Comparison of ENCODE assay signal across 8 cellular contexts in genomic region chr2:148989882-148990493, GRCh38. TPM values are rescaled to one million over a fixed set of nuclear protein-coding genes. Genes with fewer than 3 reads are reported as not detected.
DNase-seq lines count a peak whose midpoint lies in the region; ATAC-seq and TF ChIP-seq lines count a peak whose summit lies in the region.

No MANE protein-coding gene starts in this region.

- CTCF ChIA-PET in Calu3 (lab: Charles Lee) = interaction anchor here (0.7 to 1.1 kb wide), 2 partner anchors 66 to 481 kb away, joined by 3 to 7 read pairs; no protein-coding TSS in a partner anchor
- CTCF ChIA-PET in WTC11 (lab: Charles Lee) = interaction anchor here (0.7 to 1.5 kb wide), 11 partner anchors 27 to 540 kb away, joined by 3 to 6 read pairs (median 5); partner anchors contain the start of gene EPC2

- TF ChIP-seq CTCF in Calu3 (IDR thresholded peaks at IDR 0.05; ENCODE audit: unreplicated experiment) (peak; percentile 52), WTC11 (IDR thresholded peaks at IDR 0.05) (no peak), endodermal cell (conservative IDR thresholded peaks at IDR 0.05) (peak; percentile 82), mesothelial cell of epicardium (IDR thresholded peaks at IDR 0.05; ENCODE audit: unreplicated experiment) (peak; percentile 62), suprapubic skin (IDR thresholded peaks at IDR 0.05) (peak; percentile 58 to 67)

- no peaks in the 10 kb centered on the region for H3K9me3 Mint-ChIP-seq in Calu3 (ENCODE audit: low read depth, unreplicated experiment)
- no peaks in the 10 kb centered on the region for H3K9me3 Mint-ChIP-seq in WTC11
- H3K9me3 Mint-ChIP-seq in endodermal cell = no peaks in the 10 kb centered on the region
- no peaks in the 10 kb centered on the region for H3K9me3 Mint-ChIP-seq in mesothelial cell of epicardium

- H3K27ac ChIP-seq in endodermal cell (ENCODE audit: low read depth, low read length) (no peak overlapping the region), suprapubic skin (no peak overlapping the region)

- no peak overlapping the region for H3K4me3 Mint-ChIP-seq in Calu3 (ENCODE audit: low read depth, unreplicated experiment)
- no peak overlapping the region for H3K4me3 Mint-ChIP-seq in WTC11
- no peak overlapping the region for H3K4me3 Mint-ChIP-seq in endodermal cell
- H3K4me3 Mint-ChIP-seq in mesothelial cell of epicardium = no peak overlapping the region

- H3K27ac Mint-ChIP-seq in Calu3 (ENCODE audit: unreplicated experiment) = no peak overlapping the region
- no peak overlapping the region; the same call in 1 of the 2 replicates for H3K27ac Mint-ChIP-seq in WTC11
- no peak overlapping the region for H3K27ac Mint-ChIP-seq in endodermal cell
- H3K27ac Mint-ChIP-seq in mesothelial cell of epicardium = no peak overlapping the region

- no TSS peak for BruUV-seq in Calu3 (replicated peaks; lab: Mats Ljungman, UMichigan)

- peak; percentile 88 for ATAC-seq in GM19328 (IDR thresholded peaks at IDR 0.05; ENCODE audit: unreplicated experiment)
- peak; percentile 92 for ATAC-seq in HG03354 (IDR thresholded peaks at IDR 0.05; ENCODE audit: poor library complexity, severe bottlenecking, unreplicated experiment)
- peak; percentile 93 for ATAC-seq in WTC11

- H3K36me3 Mint-ChIP-seq in Calu3 (ENCODE audit: insufficient read depth, unreplicated experiment) = no peaks in the 10 kb centered on the region
- H3K36me3 Mint-ChIP-seq in WTC11 = peaks cover 54% of the 10 kb centered on the region
- peaks cover 22% of the 10 kb centered on the region for H3K36me3 Mint-ChIP-seq in endodermal cell (ENCODE audit: low read depth)
- no peaks in the 10 kb centered on the region for H3K36me3 Mint-ChIP-seq in mesothelial cell of epicardium

- WGBS in endodermal cell (ENCODE audit: insufficient coverage in 1 of 2, insufficient read length in 1 of 2), 2 experiments = 81 to 82% methylated on average over 5 to 6 of the region's 6 CpGs
- WGBS in suprapubic skin = 35% methylated on average over 6 of the region's 6 CpGs

- no peak overlapping the region for H3K9ac ChIP-seq in endodermal cell (ENCODE audit: extremely low read depth, low read length, poor library complexity, severe bottlenecking)

- H3K4me1 ChIP-seq in endodermal cell (ENCODE audit: control insufficient read depth, insufficient read depth, low read length) (no peaks in the 10 kb centered on the region), suprapubic skin (no peaks in the 10 kb centered on the region)

- H3K27me3 Mint-ChIP-seq in Calu3 (ENCODE audit: unreplicated experiment) (peaks cover 26% of the 10 kb centered on the region), WTC11 (ENCODE audit: low read depth) (no peaks in the 10 kb centered on the region), endodermal cell (ENCODE audit: insufficient read depth) (no peaks in the 10 kb centered on the region), mesothelial cell of epicardium (ENCODE audit: low read depth) (peaks cover 1% of the 10 kb centered on the region)

- TF ChIP-seq EP300 in suprapubic skin (IDR thresholded peaks at IDR 0.05) = no peak

- H3K4me1 Mint-ChIP-seq in Calu3 (ENCODE audit: low read depth, unreplicated experiment) (peaks cover 5% of the 10 kb centered on the region), WTC11 (peaks cover 5% of the 10 kb centered on the region; the same call in 1 of the 2 replicates), endodermal cell (no peaks in the 10 kb centered on the region), mesothelial cell of epicardium (no peaks in the 10 kb centered on the region)

- H3K4me3 ChIP-seq in endodermal cell (ENCODE audit: low read length) = no peak overlapping the region
- H3K4me3 ChIP-seq in suprapubic skin = no peak overlapping the region

- POLR2A ChIA-PET in WTC11 (lab: Charles Lee) = interaction anchor here (0.6 kb wide), 1 partner anchor 146 kb away, joined by 10 read pairs; no protein-coding TSS in a partner anchor

- peaks cover 13% of the 10 kb centered on the region for H3K36me3 ChIP-seq in endodermal cell (ENCODE audit: control insufficient read depth, insufficient read depth, low read length)
- H3K36me3 ChIP-seq in suprapubic skin = no peaks in the 10 kb centered on the region

- H3K27me3 ChIP-seq in endodermal cell (ENCODE audit: control insufficient read depth, insufficient read depth, low read length, poor library complexity, severe bottlenecking) (no peaks in the 10 kb centered on the region), suprapubic skin (no peaks in the 10 kb centered on the region)

- intact Hi-C loops in Calu3 (cut with micrococcal nuclease; ENCODE audit: unreplicated experiment) = loop anchor here (1.0 to 10.0 kb wide), 3 partner anchors 345 to 1049 kb away; partner anchors contain the start of gene EPC2

- peak; percentile 65 for DNase-seq in Calu3
- DNase-seq in NCI-H345 (lab: John Stamatoyannopoulos, UW) = peak; percentile 63
- peak; percentile 41 for DNase-seq in WTC11 (ENCODE audit: low spot score)
- DNase-seq in endodermal cell = peak; percentile 72
- peak in 1 of 2 experiments; percentile 58 for DNase-seq in mesothelial cell of epicardium (ENCODE audit: low spot score in 2 of 2, unreplicated experiment in 2 of 2)
- DNase-seq in suprapubic skin (ENCODE audit: low spot score in 2 of 2) = no peak

- TF ChIP-seq POLR2A in suprapubic skin (IDR thresholded peaks at IDR 0.05) = no peak

- no peaks in the 10 kb centered on the region for H3K9me3 ChIP-seq in endodermal cell (ENCODE audit: control insufficient read depth, low read length)
- H3K9me3 ChIP-seq in suprapubic skin = no peaks in the 10 kb centered on the region

TF ChIP-seq in WTC11, 78 proteins besides CTCF, POLR2A, EP300 and RAD21 (continues in another document):
- TF ChIP-seq MAX (CRISPR knock-in tag; IDR thresholded peaks at IDR 0.05) = no peak
- TF ChIP-seq ATF2 (CRISPR knock-in tag; IDR thresholded peaks at IDR 0.05; ENCODE audit: borderline replicate concordance, low read depth) = no peak
- no peak for TF ChIP-seq ZSCAN18 (CRISPR knock-in tag; IDR thresholded peaks at IDR 0.05)
- TF ChIP-seq OVOL2 (CRISPR knock-in tag; IDR thresholded peaks at IDR 0.05; ENCODE audit: borderline replicate concordance) = no peak
- no peak for TF ChIP-seq JAZF1 (CRISPR knock-in tag; IDR thresholded peaks at IDR 0.05)
- no peak for TF ChIP-seq HMGXB4 (CRISPR knock-in tag; IDR thresholded peaks at IDR 0.05)
- no peak for TF ChIP-seq ATF6 (CRISPR knock-in tag; IDR thresholded peaks at IDR 0.05)

RNA-seq across cellular contexts. Expression of gene LYPD6B, which starts 48.5 kb away (rescaled TPM):
- total RNA-seq in Calu3 (2022) = 0.87 and 1.3 TPM in 2 replicates
- 1.6 to 1.9 TPM (median 1.8 TPM) in 3 replicates for total RNA-seq in WTC11 (2021)
- 10 to 100 TPM; 12.6 to 14.5 TPM for total RNA-seq in endodermal cell
- polyA plus RNA-seq in endodermal cell (2013, experiment 1 of 2) = 5.6 TPM
- polyA plus RNA-seq in endodermal cell (2013, experiment 2 of 2) = 2.4 TPM
- 27.2 to 30.6 TPM (median 28.8 TPM) in 3 replicates for total RNA-seq in mesothelial cell of epicardium
- 100 to 1,000 TPM in 2 of 4 donors, 10 to 100 TPM in 2; 83.7 to 129 (median 97.7) TPM for total RNA-seq in suprapubic skin

Comparison
In these comparisons a context has a peak if more than half of its experiments do, and no peak if none do; other contexts are left out.
1. DNase-seq: peak in Calu3 (single experiment), NCI-H345 (single experiment), WTC11 (single experiment) and endodermal cell (single experiment); none in suprapubic skin (0 of 2).
2. Peak in every context shown above with its lines, with median percentiles within 50 percentile points of each other: ATAC-seq.